Comparison of ENCODE assay signal across 23 cellular contexts in genomic region chr12:19238520-19238919, GRCh38.
DNase-seq lines count a peak whose midpoint lies in the region; ATAC-seq and TF ChIP-seq lines count a peak whose summit lies in the region.
"Had no signal": no experiment of that assay in that cellular context is flagged by ENCODE, and none has a peak within 500 bp of the region (broad histone marks: within the 10 kb centered on the region; RNA-seq: fewer than 3 reads in every experiment).

No MANE protein-coding gene starts in this region.

- no peaks in the 10 kb centered on the region for H3K9me3 ChIP-seq in HEK293 (ENCODE audit: control insufficient read depth, insufficient read depth, low read depth, low read length)
- H3K9me3 ChIP-seq: Caco-2 had no signal

- no peak for ATAC-seq in GM18498 (IDR thresholded peaks at IDR 0.05; ENCODE audit: unreplicated experiment)
- ATAC-seq: GM23338 had no signal

- H3K36me3 Mint-ChIP-seq in dendritic cell treated with granulocyte-macrophage colony-stimulating factor and Interleukin-4, amounts not matched to agents 40 ng/mL and 50 ng/mL, for 4 days (ENCODE audit: low read depth) = no peaks in the 10 kb centered on the region
- no peaks in the 10 kb centered on the region for H3K36me3 Mint-ChIP-seq in osteocyte (ENCODE audit: unreplicated experiment)
- H3K36me3 Mint-ChIP-seq: CD4-positive, CD25-positive, alpha-beta regulatory T cell had no signal

- peaks cover 22% of the 10 kb centered on the region for H3K4me1 ChIP-seq in HEK293 (ENCODE audit: control insufficient read depth, insufficient read depth, low read length)
- H3K4me1 ChIP-seq: Caco-2 had no signal

- H3K27ac ChIP-seq in HEK293 (ENCODE audit: extremely low read depth, low read depth, low read length) = no peak overlapping the region
- H3K27ac ChIP-seq: KMS-11 had no signal

- intact Hi-C loops in dendritic cell treated with granulocyte-macrophage colony-stimulating factor and Interleukin-4, amounts not matched to agents 40 ng/mL and 50 ng/mL, for 4 days (cut with micrococcal nuclease) = loop anchor here (5.0 kb wide), 1 partner anchor 46 kb away; no protein-coding TSS in a partner anchor

- peak overlapping the region; percentile 40 for H3K4me3 Mint-ChIP-seq in dendritic cell treated with granulocyte-macrophage colony-stimulating factor and Interleukin-4, amounts not matched to agents 40 ng/mL and 50 ng/mL, for 4 days
- H3K4me3 Mint-ChIP-seq in osteocyte (ENCODE audit: unreplicated experiment) = no peak overlapping the region
- H3K4me3 Mint-ChIP-seq: CD4-positive, CD25-positive, alpha-beta regulatory T cell; GM23338 had no signal

- H3K9me3 Mint-ChIP-seq in dendritic cell treated with granulocyte-macrophage colony-stimulating factor and Interleukin-4, amounts not matched to agents 40 ng/mL and 50 ng/mL, for 4 days = no peaks in the 10 kb centered on the region
- no peaks in the 10 kb centered on the region for H3K9me3 Mint-ChIP-seq in osteocyte (ENCODE audit: unreplicated experiment)
- H3K9me3 Mint-ChIP-seq: CD4-positive, CD25-positive, alpha-beta regulatory T cell; GM23338 had no signal

- no peak for TF ChIP-seq CTCF in HEK293 (tag by site-specific recombination; IDR thresholded peaks at IDR 0.05)
- no peak for TF ChIP-seq CTCF in osteocyte (IDR thresholded peaks at IDR 0.05)

- in situ Hi-C loops in SK-MEL-5 (cut with HindIII; ENCODE audit: low pct_unique_long_range_greater_than_20kb, low sequenced_read_pairs) = no loop called here

- CTCF ChIA-PET in HEK293 (lab: Yijun Ruan, JAX) = no interaction called here

- no peaks in the 10 kb centered on the region for H3K27me3 Mint-ChIP-seq in dendritic cell treated with granulocyte-macrophage colony-stimulating factor and Interleukin-4, amounts not matched to agents 40 ng/mL and 50 ng/mL, for 4 days
- H3K27me3 Mint-ChIP-seq in osteocyte (ENCODE audit: unreplicated experiment) = no peaks in the 10 kb centered on the region

- H3K4me1 Mint-ChIP-seq in dendritic cell treated with granulocyte-macrophage colony-stimulating factor and Interleukin-4, amounts not matched to agents 40 ng/mL and 50 ng/mL, for 4 days (ENCODE audit: low read depth) = peaks cover 58% of the 10 kb centered on the region
- peaks cover 73% of the 10 kb centered on the region for H3K4me1 Mint-ChIP-seq in osteocyte (ENCODE audit: unreplicated experiment)
- H3K4me1 Mint-ChIP-seq: CD4-positive, CD25-positive, alpha-beta regulatory T cell had no signal

- no peak overlapping the region for H3K4me3 ChIP-seq in HEK293 (ENCODE audit: low read depth, low read length)
- H3K4me3 ChIP-seq: GM23338 had no signal

- peak overlapping the region; percentile 45 for H3K27ac Mint-ChIP-seq in dendritic cell treated with granulocyte-macrophage colony-stimulating factor and Interleukin-4, amounts not matched to agents 40 ng/mL and 50 ng/mL, for 4 days
- H3K27ac Mint-ChIP-seq in osteocyte (ENCODE audit: unreplicated experiment) = peak overlapping the region; percentile 63
- H3K27ac Mint-ChIP-seq: CD4-positive, CD25-positive, alpha-beta regulatory T cell; GM23338 had no signal

- POLR2A ChIA-PET in HEK293 (lab: Yijun Ruan, JAX) = no interaction called here

- DNase-seq in SK-MEL-5 (ENCODE audit: low read depth, low spot score) (peak; percentile 89), osteocyte (ENCODE audit: extremely low spot score, unreplicated experiment) (no peak), cerebellar cortex (ENCODE audit: low spot score) (no peak), retina (no peak)
- DNase-seq: BE2C; Caco-2; CD4-positive, CD25-positive, alpha-beta regulatory T cell; DMS 273 treated with DMSO at 0.1 percent for 48 hours; DMS79 treated with DMSO at 0.1 percent for 48 hours; HCEC 1CT; IMR-90; NCI-H1417; NCI-H1694 treated with DMSO at 0.1 percent for 48 hours; NCI-H2081 treated with DMSO at 0.1 percent for 48 hours; NCI-H2171 treated with DMSO at 0.1 percent for 48 hours; NCI-H446; NCI-H526; Right ventricle myocardium superior had no signal

- no peaks in the 10 kb centered on the region for H3K36me3 ChIP-seq in HEK293 (ENCODE audit: control insufficient read depth in 2 of 2, insufficient read depth in 1 of 2, low read length in 2 of 2)
- H3K36me3 ChIP-seq: BE2C had no signal

TF ChIP-seq in HEK293, 187 proteins besides CTCF, POLR2A, EP300 and RAD21:
- TF ChIP-seq, protein P1, sequence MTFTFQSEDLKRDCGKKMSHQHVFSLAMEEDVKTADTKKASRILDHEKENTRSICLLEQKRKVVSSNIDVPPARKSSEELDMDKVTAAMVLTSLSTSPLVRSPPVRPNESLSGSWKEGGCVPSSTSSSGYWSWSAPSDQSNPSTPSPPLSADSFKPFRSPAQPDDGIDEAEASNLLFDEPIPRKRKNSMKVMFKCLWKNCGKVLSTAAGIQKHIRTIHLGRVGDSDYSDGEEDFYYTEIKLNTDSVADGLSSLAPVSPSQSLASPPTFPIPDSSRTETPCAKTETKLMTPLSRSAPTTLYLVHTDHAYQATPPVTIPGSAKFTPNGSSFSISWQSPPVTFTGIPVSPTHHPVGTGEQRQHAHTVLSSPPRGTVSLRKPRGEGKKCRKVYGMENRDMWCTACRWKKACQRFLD (tag by site-specific recombination; IDR thresholded peaks at IDR 0.05) = no peak
- TF ChIP-seq ZNF114 (tag by site-specific recombination; IDR thresholded peaks at IDR 0.05) = no peak
- TF ChIP-seq ZNF529 (tag by site-specific recombination; IDR thresholded peaks at IDR 0.05; ENCODE audit: insufficient replicate concordance) = no peak
- TF ChIP-seq, protein P2, sequence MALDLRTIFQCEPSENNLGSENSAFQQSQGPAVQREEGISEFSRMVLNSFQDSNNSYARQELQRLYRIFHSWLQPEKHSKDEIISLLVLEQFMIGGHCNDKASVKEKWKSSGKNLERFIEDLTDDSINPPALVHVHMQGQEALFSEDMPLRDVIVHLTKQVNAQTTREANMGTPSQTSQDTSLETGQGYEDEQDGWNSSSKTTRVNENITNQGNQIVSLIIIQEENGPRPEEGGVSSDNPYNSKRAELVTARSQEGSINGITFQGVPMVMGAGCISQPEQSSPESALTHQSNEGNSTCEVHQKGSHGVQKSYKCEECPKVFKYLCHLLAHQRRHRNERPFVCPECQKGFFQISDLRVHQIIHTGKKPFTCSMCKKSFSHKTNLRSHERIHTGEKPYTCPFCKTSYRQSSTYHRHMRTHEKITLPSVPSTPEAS (tag by site-specific recombination; IDR thresholded peaks at IDR 0.05) = no peak
- no peak for TF ChIP-seq ZNF660 (tag by site-specific recombination; IDR thresholded peaks at IDR 0.05)
- TF ChIP-seq ZNF785 (tag by site-specific recombination; IDR thresholded peaks at IDR 0.05) = no peak
- TF ChIP-seq, protein P3, sequence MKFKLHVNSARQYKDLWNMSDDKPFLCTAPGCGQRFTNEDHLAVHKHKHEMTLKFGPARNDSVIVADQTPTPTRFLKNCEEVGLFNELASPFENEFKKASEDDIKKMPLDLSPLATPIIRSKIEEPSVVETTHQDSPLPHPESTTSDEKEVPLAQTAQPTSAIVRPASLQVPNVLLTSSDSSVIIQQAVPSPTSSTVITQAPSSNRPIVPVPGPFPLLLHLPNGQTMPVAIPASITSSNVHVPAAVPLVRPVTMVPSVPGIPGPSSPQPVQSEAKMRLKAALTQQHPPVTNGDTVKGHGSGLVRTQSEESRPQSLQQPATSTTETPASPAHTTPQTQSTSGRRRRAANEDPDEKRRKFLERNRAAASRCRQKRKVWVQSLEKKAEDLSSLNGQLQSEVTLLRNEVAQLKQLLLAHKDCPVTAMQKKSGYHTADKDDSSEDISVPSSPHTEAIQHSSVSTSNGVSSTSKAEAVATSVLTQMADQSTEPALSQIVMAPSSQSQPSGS (tag by site-specific recombination; IDR thresholded peaks at IDR 0.05; ENCODE audit: low read depth) = peak; percentile 53; the same call in 1 of the 2 replicates
- no peak for TF ChIP-seq ZNF513 (tag by site-specific recombination; IDR thresholded peaks at IDR 0.05)
